ENCODE assay signal across 20 cellular contexts in the genomic region with DNA sequence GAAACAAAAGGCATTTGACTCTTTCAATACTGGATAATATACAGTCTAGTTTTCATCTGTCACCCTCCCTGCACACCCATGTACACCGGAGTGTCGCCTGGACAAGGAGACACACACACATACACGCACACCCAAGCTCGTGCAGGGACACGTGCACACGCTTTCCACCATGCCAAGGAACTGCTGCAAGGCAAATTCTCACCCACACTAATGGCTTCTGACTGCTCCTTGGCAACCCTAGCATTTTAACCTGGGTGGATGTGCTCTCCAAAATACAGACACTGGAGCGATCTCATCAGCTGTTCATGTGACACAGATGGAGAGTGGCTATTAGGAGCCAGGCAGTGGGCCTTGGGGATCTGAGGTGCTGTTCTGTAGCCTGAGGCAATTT.
DNase-seq lines count a peak whose midpoint lies in the region; ATAC-seq and TF ChIP-seq lines count a peak whose summit lies in the region.
"Had no signal": no experiment of that assay in that cellular context is flagged by ENCODE, and none has a peak within 500 bp of the region (broad histone marks: within the 10 kb centered on the region; RNA-seq: fewer than 3 reads in every experiment).

No MANE protein-coding gene starts in this region.

- H3K79me2 ChIP-seq in SK-N-SH (ENCODE audit: insufficient read depth) = peaks cover 86% of the 10 kb centered on the region

- peak; percentile 51 for ATAC-seq in left ventricle myocardium superior
- no peak for ATAC-seq in stimulated activated naive B cell treated with anti-CD40 and anti-IgM and Interleukin-4, amounts not matched to agents 10 μg/mL and 1 μg/mL and 100 μg/mL, for 72 hours (replicated peaks)
- ATAC-seq in activated naive CD8-positive, alpha-beta T cell treated with anti-CD3 and anti-CD28 coated beads, Interleukin-2, amount 50 U/mL, for 24 hours = no peak
- ATAC-seq: K562 had no signal

- H3K36me3 ChIP-seq in BE2C (peaks cover 56% of the 10 kb centered on the region), SK-N-SH (replicated peaks in 1 of 2; ENCODE audit: control insufficient read depth in 1 of 2, insufficient read depth in 2 of 2, low read length in 1 of 2) (peaks cover 74 to 94% of the 10 kb centered on the region in 2 experiments)

- TF ChIP-seq CTCF in BE2C (IDR thresholded peaks at IDR 0.05; ENCODE audit: low read depth, low read length) = no peak
- no peak for TF ChIP-seq CTCF in SK-N-SH (IDR thresholded peaks at IDR 0.05)

- WGBS in SK-N-SH (ENCODE audit: low lambda C conversion rate) = 89% methylated on average over 7 of the region's 7 CpGs

- no peaks in the 10 kb centered on the region for H3K36me3 Mint-ChIP-seq in stimulated activated naive B cell treated with anti-CD40 and anti-IgM and Interleukin-4, amounts not matched to agents 10 μg/mL and 1 μg/mL and 100 μg/mL, for 72 hours
- no peaks in the 10 kb centered on the region for H3K36me3 Mint-ChIP-seq in activated naive CD8-positive, alpha-beta T cell treated with anti-CD3 and anti-CD28 coated beads, Interleukin-2, amount 50 U/mL, for 24 hours (ENCODE audit: low read depth)
- H3K36me3 Mint-ChIP-seq: naive B cell had no signal

- CTCF ChIA-PET in SK-N-SH (lab: Yijun Ruan, JAX) = interaction anchor here (1.9 kb wide), 1 partner anchor 10 kb away, joined by 4 read pairs; no protein-coding TSS in a partner anchor

- intact Hi-C loops in left ventricle myocardium superior (cut with micrococcal nuclease) = no loop called here

- no peak for TF ChIP-seq EP300 in SK-N-SH (IDR thresholded peaks at IDR 0.05; ENCODE audit: borderline replicate concordance in 1 of 2, low read depth in 1 of 2, low read length in 1 of 2)

- H3K4me3 Mint-ChIP-seq in stimulated activated naive B cell treated with anti-CD40 and anti-IgM and Interleukin-4, amounts not matched to agents 10 μg/mL and 1 μg/mL and 100 μg/mL, for 72 hours = no peak overlapping the region
- no peak overlapping the region for H3K4me3 Mint-ChIP-seq in activated naive CD8-positive, alpha-beta T cell treated with anti-CD3 and anti-CD28 coated beads, Interleukin-2, amount 50 U/mL, for 24 hours
- H3K4me3 Mint-ChIP-seq: activated CD4-positive, alpha-beta T cell treated with anti-CD3 and anti-CD28 coated beads, Interleukin-2, amount 10 ng/mL, durations not matched to agents 7 days and 5 days; naive B cell had no signal

- no peak overlapping the region for H3K4me2 ChIP-seq in SK-N-SH

- no peaks in the 10 kb centered on the region for H3K9me3 ChIP-seq in BE2C
- no peaks in the 10 kb centered on the region for H3K9me3 ChIP-seq in SK-N-SH

- H3F3A ChIP-seq in SK-N-SH (replicated peaks; ENCODE audit: insufficient read depth) = peaks cover 12% of the 10 kb centered on the region

- no peaks in the 10 kb centered on the region for H3K9me3 Mint-ChIP-seq in stimulated activated naive B cell treated with anti-CD40 and anti-IgM and Interleukin-4, amounts not matched to agents 10 μg/mL and 1 μg/mL and 100 μg/mL, for 72 hours
- H3K9me3 Mint-ChIP-seq in activated naive CD8-positive, alpha-beta T cell treated with anti-CD3 and anti-CD28 coated beads, Interleukin-2, amount 50 U/mL, for 24 hours = no peaks in the 10 kb centered on the region
- H3K9me3 Mint-ChIP-seq: activated CD4-positive, alpha-beta T cell treated with anti-CD3 and anti-CD28 coated beads, Interleukin-2, amount 10 ng/mL, durations not matched to agents 7 days and 5 days had no signal

- H3K27me3 Mint-ChIP-seq in stimulated activated naive B cell treated with anti-CD40 and anti-IgM and Interleukin-4, amounts not matched to agents 10 μg/mL and 1 μg/mL and 100 μg/mL, for 72 hours = peaks cover 0 to 5% of the 10 kb centered on the region in 2 donors
- H3K27me3 Mint-ChIP-seq in activated naive CD8-positive, alpha-beta T cell treated with anti-CD3 and anti-CD28 coated beads, Interleukin-2, amount 50 U/mL, for 24 hours = no peaks in the 10 kb centered on the region
- H3K27me3 Mint-ChIP-seq: activated CD4-positive, alpha-beta T cell treated with anti-CD3 and anti-CD28 coated beads, Interleukin-2, amount 10 ng/mL, durations not matched to agents 7 days and 5 days; naive B cell had no signal

- H4K20me1 ChIP-seq in SK-N-SH (ENCODE audit: insufficient read depth) = peaks cover 57% of the 10 kb centered on the region; the same call in 1 of the 2 replicates

- no peak overlapping the region for H2AFZ ChIP-seq in SK-N-SH (ENCODE audit: low read depth)

- peak; percentile 71 for DNase-seq in BE2C
- DNase-seq in COR-L47 (lab: John Stamatoyannopoulos, UW) = peak; percentile 13
- peak; percentile 27 for DNase-seq in SK-N-SH
- peak; percentile 37 for DNase-seq in left ventricle myocardium superior
- DNase-seq in stimulated activated naive B cell treated with anti-CD40 and anti-IgM and Interleukin-4, amounts not matched to agents 10 μg/mL and 1 μg/mL and 100 μg/mL, for 72 hours = no peak
- no peak for DNase-seq in OCI-M1 (lab: John Stamatoyannopoulos, UW)
- no peak for DNase-seq in GM19240 (ENCODE audit: insufficient read length, low spot score)
- DNase-seq in activated naive CD8-positive, alpha-beta T cell treated with anti-CD3 and anti-CD28 coated beads, Interleukin-2, amount 50 U/mL, for 24 hours = no peak
- DNase-seq: activated CD4-positive, alpha-beta T cell treated with anti-CD3 and anti-CD28 coated beads, Interleukin-2, amount 10 ng/mL, durations not matched to agents 7 days and 5 days; activated CD8-positive, alpha-beta memory T cell treated with anti-CD3 and anti-CD28 coated beads, Interleukin-2, amount 50 U/mL, for 4 hours; activated effector memory CD4-positive, alpha-beta T cell treated with Interleukin-2 at 50 U/mL for 16 hours; cerebellar nuclear complex; effector CD8-positive, alpha-beta T cell; MV-4-11; naive B cell; NK-92 treated with Interleukin-12 subunit alpha and Interleukin-12 subunit beta, amount 100 ng/mL, for 24 hours; RPMI8226; small intestine; stimulated activated CD4-positive, alpha-beta T cell treated with anti-CD3 and anti-CD28 coated beads, Interleukin-2, amount 100 ng/mL, for 48 hours had no signal

- H3K4me3 ChIP-seq in BE2C (ENCODE audit: low read depth, low read length) (no peak overlapping the region), SK-N-SH (ENCODE audit: low read depth in 2 of 2, low read length in 1 of 2) (no peak overlapping the region)
- H3K4me3 ChIP-seq: K562 had no signal

- POLR2A ChIA-PET in SK-N-SH (lab: Yijun Ruan, JAX) = no interaction called here

- H3K27ac Mint-ChIP-seq in stimulated activated naive B cell treated with anti-CD40 and anti-IgM and Interleukin-4, amounts not matched to agents 10 μg/mL and 1 μg/mL and 100 μg/mL, for 72 hours = no peak overlapping the region
- no peak overlapping the region for H3K27ac Mint-ChIP-seq in activated naive CD8-positive, alpha-beta T cell treated with anti-CD3 and anti-CD28 coated beads, Interleukin-2, amount 50 U/mL, for 24 hours
- H3K27ac Mint-ChIP-seq: activated CD4-positive, alpha-beta T cell treated with anti-CD3 and anti-CD28 coated beads, Interleukin-2, amount 10 ng/mL, durations not matched to agents 7 days and 5 days; naive B cell had no signal

- H3K27ac ChIP-seq in SK-N-SH (ENCODE audit: low read depth in 2 of 2, low read length in 1 of 2) = peak overlapping the region in 1 of 2 experiments; percentile 62; a peak in 2 of 4 replicates

- no peaks in the 10 kb centered on the region for H3K9me2 ChIP-seq in SK-N-SH

- H3K27me3 ChIP-seq in BE2C = no peaks in the 10 kb centered on the region
- no peaks in the 10 kb centered on the region for H3K27me3 ChIP-seq in SK-N-SH (ENCODE audit: insufficient read depth)

- no peaks in the 10 kb centered on the region for H3K4me1 Mint-ChIP-seq in stimulated activated naive B cell treated with anti-CD40 and anti-IgM and Interleukin-4, amounts not matched to agents 10 μg/mL and 1 μg/mL and 100 μg/mL, for 72 hours
- H3K4me1 Mint-ChIP-seq in activated naive CD8-positive, alpha-beta T cell treated with anti-CD3 and anti-CD28 coated beads, Interleukin-2, amount 50 U/mL, for 24 hours = no peaks in the 10 kb centered on the region
- H3K4me1 Mint-ChIP-seq: activated CD4-positive, alpha-beta T cell treated with anti-CD3 and anti-CD28 coated beads, Interleukin-2, amount 10 ng/mL, durations not matched to agents 7 days and 5 days; naive B cell had no signal

- H3K4me1 ChIP-seq in BE2C (peaks cover 30% of the 10 kb centered on the region), SK-N-SH (ENCODE audit: control insufficient read depth in 1 of 2, insufficient read depth in 2 of 2, low read depth in 1 of 2, low read length in 1 of 2) (peaks cover 0 to 59% of the 10 kb centered on the region in 2 experiments; a peak in 2 of 4 replicates)

- TF ChIP-seq RAD21 in SK-N-SH (IDR thresholded peaks at IDR 0.05; ENCODE audit: low read length) = no peak

- H3K9ac ChIP-seq in SK-N-SH = no peak overlapping the region

TF ChIP-seq in SK-N-SH, 30 proteins besides CTCF, POLR2A, EP300 and RAD21:
- TF ChIP-seq MXI1 (IDR thresholded peaks at IDR 0.05; ENCODE audit: low read depth, low read length) = peak; percentile 41; the same call in 1 of the 2 replicates
- TF ChIP-seq, protein P1, sequence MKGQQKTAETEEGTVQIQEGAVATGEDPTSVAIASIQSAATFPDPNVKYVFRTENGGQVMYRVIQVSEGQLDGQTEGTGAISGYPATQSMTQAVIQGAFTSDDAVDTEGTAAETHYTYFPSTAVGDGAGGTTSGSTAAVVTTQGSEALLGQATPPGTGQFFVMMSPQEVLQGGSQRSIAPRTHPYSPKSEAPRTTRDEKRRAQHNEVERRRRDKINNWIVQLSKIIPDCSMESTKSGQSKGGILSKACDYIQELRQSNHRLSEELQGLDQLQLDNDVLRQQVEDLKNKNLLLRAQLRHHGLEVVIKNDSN (IDR thresholded peaks at IDR 0.05; ENCODE audit: borderline replicate concordance, low read depth) = no peak
- TF ChIP-seq TAF1 (IDR thresholded peaks at IDR 0.05; ENCODE audit: borderline replicate concordance, low read depth, low read length) = no peak
- no peak for TF ChIP-seq EZH2phosphoT487 (IDR thresholded peaks at IDR 0.05; ENCODE audit: borderline replicate concordance, low read depth)
- TF ChIP-seq CHD2 (IDR thresholded peaks at IDR 0.05; ENCODE audit: low read length, partially characterized antibody) = peak; percentile 16

Comparison
In these comparisons a context has a peak if more than half of its experiments do, and no peak if none do; other contexts are left out.
1. DNase-seq: peak in BE2C (single experiment), COR-L47 (single experiment), SK-N-SH (single experiment) and left ventricle myocardium superior (single experiment); none in stimulated activated naive B cell treated with anti-CD40 and anti-IgM and Interleukin-4, amounts not matched to agents 10 μg/mL and 1 μg/mL and 100 μg/mL, for 72 hours (single experiment), OCI-M1 (single experiment), GM19240 (single experiment) and activated naive CD8-positive, alpha-beta T cell treated with anti-CD3 and anti-CD28 coated beads, Interleukin-2, amount 50 U/mL, for 24 hours (single experiment).